In the genomic region with DNA sequence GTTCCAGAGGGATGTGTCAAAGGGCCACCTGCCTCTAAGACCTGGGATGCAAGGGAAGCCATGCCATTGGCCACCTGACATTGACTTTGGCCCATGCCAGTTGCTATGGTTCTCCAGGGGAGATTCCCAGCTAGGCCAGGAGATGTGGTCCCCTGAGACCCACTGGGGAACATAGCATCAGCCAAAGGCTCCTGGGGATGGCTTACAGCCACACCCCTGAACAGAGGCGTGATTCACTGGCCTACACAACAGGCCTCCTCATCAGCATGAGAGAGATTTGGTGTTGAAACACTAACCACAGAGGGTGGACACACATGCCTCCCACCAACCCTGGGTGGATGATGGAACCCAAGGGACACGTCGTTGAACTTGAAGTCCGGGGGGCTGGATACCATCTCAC, we compare ENCODE assay signal across 1 cellular context.
TF ChIP-seq lines count a peak whose summit lies in the region.

No MANE protein-coding gene starts in this region.

TF ChIP-seq in H1, 55 proteins besides CTCF, POLR2A, EP300 and RAD21:
- TF ChIP-seq BRCA1 (IDR thresholded peaks at IDR 0.05; ENCODE audit: low read depth, low read length): no peak
- TF ChIP-seq TAF7 (optimal IDR thresholded peaks at IDR 0.05; ENCODE audit: borderline replicate concordance, low read depth, low read length): no peak
- no peak for TF ChIP-seq TCF12 (IDR thresholded peaks at IDR 0.05; ENCODE audit: low read depth, low read length)
- no peak for TF ChIP-seq TBP (IDR thresholded peaks at IDR 0.05; ENCODE audit: low read depth, low read length)
- no peak for TF ChIP-seq CHD1 (IDR thresholded peaks at IDR 0.05; ENCODE audit: low read depth, low read length)
- TF ChIP-seq HDAC6 (IDR thresholded peaks at IDR 0.05; ENCODE audit: low read depth, low read length): no peak
